20 cellular contexts compared by ENCODE assay signal in the genomic region with DNA sequence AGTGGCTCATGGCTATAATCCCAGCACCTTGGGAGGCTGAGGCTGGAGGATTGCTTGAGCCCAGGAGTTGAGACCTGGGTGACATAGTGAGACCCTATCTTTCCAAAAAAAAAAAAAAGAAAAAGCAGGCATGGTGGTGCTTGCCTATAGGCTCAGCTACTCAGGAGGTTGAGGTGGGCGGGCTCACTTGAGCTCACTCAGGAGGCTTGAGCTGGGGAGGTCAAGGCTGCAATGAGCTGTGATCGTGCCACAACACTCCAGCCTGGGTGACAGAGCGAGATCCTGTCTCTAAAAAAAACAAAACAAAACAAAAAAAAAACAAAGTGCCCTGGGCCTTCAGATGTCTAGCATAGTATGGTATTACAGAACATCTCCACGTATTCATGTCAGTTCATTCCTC.
"Had no signal": no experiment of that assay in that cellular context is flagged by ENCODE, and none has a peak within 500 bp of the region (broad histone marks: within the 10 kb centered on the region; RNA-seq: fewer than 3 reads in every experiment).

No MANE protein-coding gene starts in this region.

- H3K27ac Mint-ChIP-seq: activated CD4-positive, alpha-beta T cell treated with anti-CD3 and anti-CD28 coated beads for 36 hours; activated T-helper 1 cell treated with anti-CD3 and anti-CD28 coated beads, Interleukin-12 subunit alpha, Interleukin-12 subunit beta, Interleukin-2, Interleukin-4 antibody, amounts not matched to agents 30 ng/mL and 10 ng/mL and 1 ng/mL, durations not matched to agents 14 hours and 24 hours and 36 hours; naive B cell; stimulated activated effector memory CD8-positive, alpha-beta T cell treated with anti-CD3 and anti-CD28 coated beads, Interleukin-12 subunit alpha, Interleukin-12 subunit beta, amount 100 ng/mL, for 72 hours; T-helper 2 cell treated with Interferon-gamma antibody and Interleukin-4, amounts not matched to agents 5 μg/mL and 100 μg/mL, for 36 hours had no signal

- H3K27me3 ChIP-seq: cardiac muscle cell, dorsolateral prefrontal cortex, foreskin keratinocyte, pancreas, testis, upper lobe of left lung had no signal

- H3K36me3 Mint-ChIP-seq: activated naive CD4-positive, alpha-beta T cell treated with anti-CD3 and anti-CD28 coated beads, Interleukin-2, amount 50 U/mL, for 72 hours; naive B cell; stimulated activated effector memory CD8-positive, alpha-beta T cell treated with anti-CD3 and anti-CD28 coated beads, Interleukin-12 subunit alpha, Interleukin-12 subunit beta, amount 100 ng/mL, for 72 hours had no signal

- H3K9me3 Mint-ChIP-seq: activated naive CD4-positive, alpha-beta T cell treated with anti-CD3 and anti-CD28 coated beads, Interleukin-2, amount 50 U/mL, for 72 hours; activated T-helper 1 cell treated with anti-CD3 and anti-CD28 coated beads, Interleukin-12 subunit alpha, Interleukin-12 subunit beta, Interleukin-2, Interleukin-4 antibody, amounts not matched to agents 30 ng/mL and 10 ng/mL and 1 ng/mL, durations not matched to agents 14 hours and 24 hours and 36 hours; naive B cell; stimulated activated effector memory CD8-positive, alpha-beta T cell treated with anti-CD3 and anti-CD28 coated beads, Interleukin-12 subunit alpha, Interleukin-12 subunit beta, amount 100 ng/mL, for 72 hours; T-helper 2 cell treated with Interferon-gamma antibody and Interleukin-4, amounts not matched to agents 5 μg/mL and 100 μg/mL, for 36 hours had no signal

- H3K4me3 ChIP-seq: cardiac muscle cell, dorsolateral prefrontal cortex, left ventricle myocardium inferior, mucosa of descending colon, pancreas, testis, upper lobe of left lung had no signal

- H3K36me3 ChIP-seq: cardiac muscle cell, left ventricle myocardium inferior, pancreas, upper lobe of left lung had no signal

- H3K27me3 Mint-ChIP-seq: activated CD4-positive, alpha-beta T cell treated with anti-CD3 and anti-CD28 coated beads for 36 hours; naive B cell had no signal

- H3K27ac ChIP-seq: cardiac muscle cell, dorsolateral prefrontal cortex, foreskin keratinocyte, left ventricle myocardium inferior, pancreas, testis, upper lobe of left lung had no signal

- ATAC-seq: activated CD4-positive, alpha-beta T cell treated with anti-CD3 and anti-CD28 coated beads for 36 hours; activated naive CD4-positive, alpha-beta T cell treated with anti-CD3 and anti-CD28 coated beads, Interleukin-2, amount 50 U/mL, for 72 hours; mucosa of descending colon; pancreas; sciatic nerve; stimulated activated effector memory CD8-positive, alpha-beta T cell treated with anti-CD3 and anti-CD28 coated beads, Interleukin-12 subunit alpha, Interleukin-12 subunit beta, amount 100 ng/mL, for 72 hours had no signal

- H3K9me3 ChIP-seq: left ventricle myocardium inferior, mucosa of descending colon, pancreas, testis, upper lobe of left lung had no signal

- H3K4me3 Mint-ChIP-seq: activated CD4-positive, alpha-beta T cell treated with anti-CD3 and anti-CD28 coated beads for 36 hours; activated T-helper 1 cell treated with anti-CD3 and anti-CD28 coated beads, Interleukin-12 subunit alpha, Interleukin-12 subunit beta, Interleukin-2, Interleukin-4 antibody, amounts not matched to agents 30 ng/mL and 10 ng/mL and 1 ng/mL, durations not matched to agents 14 hours and 24 hours and 36 hours; naive B cell; stimulated activated effector memory CD8-positive, alpha-beta T cell treated with anti-CD3 and anti-CD28 coated beads, Interleukin-12 subunit alpha, Interleukin-12 subunit beta, amount 100 ng/mL, for 72 hours; T-helper 2 cell treated with Interferon-gamma antibody and Interleukin-4, amounts not matched to agents 5 μg/mL and 100 μg/mL, for 36 hours had no signal

- DNase-seq: activated CD4-positive, alpha-beta T cell treated with anti-CD3 and anti-CD28 coated beads for 36 hours; activated CD4-positive, alpha-beta T cell treated with anti-CD3 and anti-CD28 coated beads, Interleukin-2, amount 50 U/mL, for 48 hours; activated gamma-delta T cell treated with Interleukin-2 at 50 U/mL for 16 hours; activated T-cell treated with anti-CD3 and anti-CD28 coated beads for 4 hours; dorsolateral prefrontal cortex; hippocampal formation; left ventricle myocardium inferior; mucosa of descending colon; naive B cell; pancreas; stimulated activated CD4-positive, alpha-beta T cell treated with anti-CD3 and anti-CD28 coated beads, Interleukin-4, amount 100 ng/mL, for 24 hours; testis; upper lobe of left lung had no signal
